17 cellular contexts compared by ENCODE assay signal in genomic region chr15:51755790-51756189, GRCh38. TPM values are rescaled to one million over a fixed set of nuclear protein-coding genes. Genes with fewer than 3 reads are reported as not detected.
DNase-seq lines count a peak whose midpoint lies in the region; ATAC-seq and TF ChIP-seq lines count a peak whose summit lies in the region.
"Had no signal": no experiment of that assay in that cellular context is flagged by ENCODE, and none has a peak within 500 bp of the region (broad histone marks: within the 10 kb centered on the region; RNA-seq: fewer than 3 reads in every experiment).

No MANE protein-coding gene starts in this region.

- CTCF ChIA-PET in OCI-LY7 (lab: Charles Lee; ENCODE audit: unreplicated experiment) = no interaction called here

- peak overlapping the region in 5 of 10 experiments; percentile 15 to 45 (median 20); a peak in 8 of 20 replicates for H3K4me3 ChIP-seq in BLaER1 treated with 17β-estradiol and CSF1 and Interleukin-3, amounts not matched to agents 10 nM and 100 nM
- H3K4me3 ChIP-seq in HL-60 (replicated peaks; ENCODE audit: insufficient read depth, low read length) (no peak overlapping the region), OCI-LY7 (ENCODE audit: low read depth, low read length, poor library complexity, severe bottlenecking) (no peak overlapping the region)
- H3K4me3 ChIP-seq: A549 had no signal

- peaks cover 41 to 90% (median 75%) of the 10 kb centered on the region in 10 experiments for H3K4me1 ChIP-seq in BLaER1 treated with 17β-estradiol and CSF1 and Interleukin-3, amounts not matched to agents 10 nM and 100 nM
- H3K4me1 ChIP-seq in OCI-LY7 (ENCODE audit: insufficient read depth, low read length, poor library complexity, severe bottlenecking) = no peaks in the 10 kb centered on the region

- peak overlapping the region; percentile 44 for H3K27ac Mint-ChIP-seq in endothelial cell (ENCODE audit: unreplicated experiment)
- no peak overlapping the region for H3K27ac Mint-ChIP-seq in stimulated activated naive CD8-positive, alpha-beta T cell treated with anti-CD3 and anti-CD28 coated beads, Interleukin-15, amount 100 ng/mL, for 72 hours
- H3K27ac Mint-ChIP-seq: CD8-positive, alpha-beta T cell; IgD-negative memory B cell had no signal

- ATAC-seq in stimulated activated naive CD8-positive, alpha-beta T cell treated with anti-CD3 and anti-CD28 coated beads, Interleukin-15, amount 100 ng/mL, for 72 hours = no peak
- ATAC-seq: A549; CD8-positive, alpha-beta T cell; HCT116; Panc1 had no signal

- H4K20me1 ChIP-seq in BLaER1 treated with 17β-estradiol and CSF1 and Interleukin-3, amounts not matched to agents 10 nM and 100 nM = peaks cover 0 to 15% (median 0%) of the 10 kb centered on the region in 11 experiments; a peak in 3 of 22 replicates
- H4K20me1 ChIP-seq in OCI-LY7 (ENCODE audit: insufficient read depth, low read length) = no peaks in the 10 kb centered on the region

- peaks cover 68% of the 10 kb centered on the region for H3K4me1 Mint-ChIP-seq in endothelial cell (ENCODE audit: unreplicated experiment)
- peaks cover 40% of the 10 kb centered on the region for H3K4me1 Mint-ChIP-seq in stimulated activated naive CD8-positive, alpha-beta T cell treated with anti-CD3 and anti-CD28 coated beads, Interleukin-15, amount 100 ng/mL, for 72 hours

- H3K27ac ChIP-seq in BLaER1 treated with 17β-estradiol and CSF1 and Interleukin-3, amounts not matched to agents 10 nM and 100 nM = peak overlapping the region in 9 of 11 experiments; percentile 13 to 77 (median 64); a peak in 15 of 22 replicates
- H3K27ac ChIP-seq in HL-60 (replicated peaks) = peak overlapping the region; percentile 55
- no peak overlapping the region for H3K27ac ChIP-seq in OCI-LY7 (ENCODE audit: low read depth, low read length, poor library complexity, severe bottlenecking)
- H3K27ac ChIP-seq: A549 had no signal

- H3K4me3 Mint-ChIP-seq in endothelial cell (ENCODE audit: unreplicated experiment) = no peak overlapping the region
- no peak overlapping the region for H3K4me3 Mint-ChIP-seq in stimulated activated naive CD8-positive, alpha-beta T cell treated with anti-CD3 and anti-CD28 coated beads, Interleukin-15, amount 100 ng/mL, for 72 hours
- H3K4me3 Mint-ChIP-seq: CD8-positive, alpha-beta T cell had no signal

- H3K79me2 ChIP-seq in OCI-LY7 (ENCODE audit: insufficient read depth, low read depth, low read length) = no peaks in the 10 kb centered on the region

- H3K9me2 ChIP-seq in OCI-LY7 (ENCODE audit: insufficient read depth, low read length) = no peaks in the 10 kb centered on the region
- H3K9me2 ChIP-seq: SK-N-SH had no signal

- H3K36me3 ChIP-seq in BLaER1 treated with 17β-estradiol and CSF1 and Interleukin-3, amounts not matched to agents 10 nM and 100 nM = peaks cover 0 to 8% (median 0%) of the 10 kb centered on the region in 11 experiments; a peak in 3 of 22 replicates
- no peaks in the 10 kb centered on the region for H3K36me3 ChIP-seq in OCI-LY7 (ENCODE audit: insufficient read depth, low read length)

- intact Hi-C loops in OCI-LY7 (cut with micrococcal nuclease; ENCODE audit: unreplicated experiment) = no loop called here

- H3K9me3 Mint-ChIP-seq in endothelial cell (ENCODE audit: unreplicated experiment) = no peaks in the 10 kb centered on the region
- H3K9me3 Mint-ChIP-seq in stimulated activated naive CD8-positive, alpha-beta T cell treated with anti-CD3 and anti-CD28 coated beads, Interleukin-15, amount 100 ng/mL, for 72 hours = no peaks in the 10 kb centered on the region
- H3K9me3 Mint-ChIP-seq: CD8-positive, alpha-beta T cell; IgD-negative memory B cell had no signal

- peaks cover 20% of the 10 kb centered on the region for H3K36me3 Mint-ChIP-seq in endothelial cell (ENCODE audit: low read depth, unreplicated experiment)
- H3K36me3 Mint-ChIP-seq: CD8-positive, alpha-beta T cell had no signal

- peaks cover 5% of the 10 kb centered on the region for H3K27me3 Mint-ChIP-seq in endothelial cell (ENCODE audit: unreplicated experiment)
- peaks cover 16% of the 10 kb centered on the region for H3K27me3 Mint-ChIP-seq in stimulated activated naive CD8-positive, alpha-beta T cell treated with anti-CD3 and anti-CD28 coated beads, Interleukin-15, amount 100 ng/mL, for 72 hours

- BruUV-seq in OCI-LY7 (replicated peaks; lab: Mats Ljungman, UMichigan) = no TSS peak

- H3K9me3 ChIP-seq in BLaER1 treated with 17β-estradiol and CSF1 and Interleukin-3, amounts not matched to agents 10 nM and 100 nM (replicated peaks in 1 of 11) = peaks cover 0 to 19% (median 0%) of the 10 kb centered on the region in 11 experiments; a peak in 9 of 22 replicates
- H3K9me3 ChIP-seq in OCI-LY7 (ENCODE audit: low read length) = no peaks in the 10 kb centered on the region
- H3K9me3 ChIP-seq: A549, SK-N-SH had no signal

- peak overlapping the region in 8 of 11 experiments; percentile 4 to 65 (median 44); a peak in 11 of 22 replicates for H3K9ac ChIP-seq in BLaER1 treated with 17β-estradiol and CSF1 and Interleukin-3, amounts not matched to agents 10 nM and 100 nM
- H3K9ac ChIP-seq: SK-N-SH had no signal

- H3K27me3 ChIP-seq in BLaER1 treated with 17β-estradiol and CSF1 and Interleukin-3, amounts not matched to agents 10 nM and 100 nM = peaks cover 0 to 5% (median 0%) of the 10 kb centered on the region in 11 experiments; a peak in 3 of 22 replicates
- H3K27me3 ChIP-seq in HL-60 (ENCODE audit: insufficient read depth, poor library complexity, severe bottlenecking) = no peaks in the 10 kb centered on the region

- DNase-seq in HL-60 (ENCODE audit: low read depth in 1 of 2, low spot score in 1 of 2) (peak in 1 of 2 experiments; percentile 49), SKM-1 (lab: John Stamatoyannopoulos, UW; ENCODE audit: unreplicated experiment) (peak; percentile 29), endothelial cell (ENCODE audit: low spot score) (no peak), OCI-LY7 (ENCODE audit: low spot score) (no peak), NCI-H1694 (lab: John Stamatoyannopoulos, UW) (no peak)
- DNase-seq in stimulated activated naive CD8-positive, alpha-beta T cell treated with anti-CD3 and anti-CD28 coated beads, Interleukin-15, amount 100 ng/mL, for 72 hours = no peak
- DNase-seq: CD8-positive, alpha-beta T cell; MM.1S; NCI-H1417; NCI-H1930; SK-N-SH; T-helper 1 cell had no signal

- POLR2A ChIA-PET in OCI-LY7 (lab: Charles Lee) = interaction anchor here (0.6 kb wide), 1 partner anchor 145 kb away, joined by 3 read pairs; no protein-coding TSS in a partner anchor

- H2AFZ ChIP-seq in OCI-LY7 (ENCODE audit: low read length) = no peak overlapping the region

- H3K4me2 ChIP-seq in BLaER1 treated with 17β-estradiol and CSF1 and Interleukin-3, amounts not matched to agents 10 nM and 100 nM = peak overlapping the region; percentile 56 to 95 (median 85)
- no peak overlapping the region for H3K4me2 ChIP-seq in OCI-LY7 (ENCODE audit: low read length)
- H3K4me2 ChIP-seq: A549, SK-N-SH had no signal

- TF ChIP-seq CTCF in HL-60 (IDR thresholded peaks at IDR 0.05; ENCODE audit: insufficient read depth, low read length) (no peak), endothelial cell (IDR thresholded peaks at IDR 0.05; ENCODE audit: unreplicated experiment) (no peak), OCI-LY7 (conservative IDR thresholded peaks at IDR 0.05; ENCODE audit: low read length) (no peak)

RNA-seq across cellular contexts. Expression of gene TMOD2, which starts 4.4 kb away (rescaled TPM):
- total RNA-seq in endothelial cell (ENCODE audit: unreplicated experiment) (118 TPM), OCI-LY7 (2022) (0.11 and 0.44 TPM in 2 replicates)
- total RNA-seq in OCI-LY7 (2014; rRNA removed; shearing (Covaris generic)) = not detected in 2 replicates

RNA-seq across cellular contexts. Expression of gene LYSMD2, which starts 18.3 kb away (rescaled TPM):
- 14.5 TPM for total RNA-seq in endothelial cell (ENCODE audit: unreplicated experiment)
- not detected in 2 replicates for total RNA-seq in OCI-LY7 (2014; rRNA removed; shearing (Covaris generic))
- total RNA-seq in OCI-LY7 (2022) = 0.50 and 0.89 TPM in 2 replicates

Comparison
In these comparisons a context has a peak if more than half of its experiments do, and no peak if none do; other contexts are left out.
1. RNA of gene TMOD2, which starts 4.4 kb away (total RNA-seq): 118 TPM in endothelial cell (single experiment); 0.11 to 0.44 TPM in OCI-LY7; every median in the first group is over 10 times any median in the second.